16 cellular contexts compared by ENCODE assay signal in genomic region chr5:553874-554273, GRCh38. TPM values are rescaled to one million over a fixed set of nuclear protein-coding genes. Genes with fewer than 3 reads are reported as not detected.
DNase-seq lines count a peak whose midpoint lies in the region; ATAC-seq, FAIRE-seq and TF ChIP-seq lines count a peak whose summit lies in the region.
"Had no signal": no experiment of that assay in that cellular context is flagged by ENCODE, and none has a peak within 500 bp of the region (broad histone marks: within the 10 kb centered on the region; RNA-seq: fewer than 3 reads in every experiment).

No MANE protein-coding gene starts in this region.

- H4K20me1 ChIP-seq in HepG2 (ENCODE audit: insufficient read depth, low read length) = no peaks in the 10 kb centered on the region

- TF ChIP-seq CTCF in BE2C (IDR thresholded peaks at IDR 0.05; ENCODE audit: low read depth, low read length) (no peak), HFFc6 (IDR thresholded peaks at IDR 0.05) (no peak), WTC11 (IDR thresholded peaks at IDR 0.05) (no peak), HepG2 (CRISPR knock-in tag; IDR thresholded peaks at IDR 0.05) (no peak)

- H3K4me1 ChIP-seq in BE2C (no peaks in the 10 kb centered on the region), HepG2 (ENCODE audit: insufficient read depth, low read length) (peaks cover 25% of the 10 kb centered on the region)
- H3K4me1 ChIP-seq: right lobe of liver had no signal

- FAIRE-seq in HepG2 (lab: Jason Lieb, UNC) = no peak
- FAIRE-seq: endothelial cell of umbilical vein had no signal

- intact Hi-C loops in HepG2 (cut with micrococcal nuclease; ENCODE audit: unreplicated experiment) = no loop called here

- H3K27ac Mint-ChIP-seq in HFFc6 (no peak overlapping the region), WTC11 (no peak overlapping the region)
- H3K27ac Mint-ChIP-seq: activated CD8-positive, alpha-beta T cell treated with anti-CD3 and anti-CD28 coated beads, Interleukin-2, amount 10 ng/mL, durations not matched to agents 7 days and 5 days; activated naive CD4-positive, alpha-beta T cell treated with anti-CD3 and anti-CD28 coated beads for 36 hours; natural killer cell had no signal

- no peak overlapping the region for H3K27ac ChIP-seq in HepG2 (ENCODE audit: extremely low read length, insufficient read depth, low read length)
- H3K27ac ChIP-seq: right lobe of liver had no signal

- H3K27me3 Mint-ChIP-seq in HFFc6 (ENCODE audit: insufficient read depth) = peaks cover 15% of the 10 kb centered on the region
- peaks cover 25% of the 10 kb centered on the region for H3K27me3 Mint-ChIP-seq in WTC11 (ENCODE audit: low read depth)

- no peak overlapping the region for H3K4me3 ChIP-seq in BE2C (ENCODE audit: low read depth, low read length)
- no peak overlapping the region for H3K4me3 ChIP-seq in HepG2 (replicated peaks in 1 of 3; ENCODE audit: insufficient read depth in 1 of 3, low read depth in 2 of 3, low read length in 3 of 3)
- H3K4me3 ChIP-seq: right lobe of liver had no signal

- BruUV-seq in HepG2 (replicated peaks; lab: Mats Ljungman, UMichigan) = no TSS peak

- no peaks in the 10 kb centered on the region for H3K79me2 ChIP-seq in HepG2 (ENCODE audit: insufficient read depth, low read length)

- ATAC-seq in WTC11 = peak; percentile 55
- ATAC-seq in HepG2 = peak; percentile 11; the same call in 1 of the 3 replicates
- no peak for ATAC-seq in HG03439 (IDR thresholded peaks at IDR 0.05; ENCODE audit: unreplicated experiment)
- ATAC-seq: activated CD8-positive, alpha-beta T cell treated with anti-CD3 and anti-CD28 coated beads, Interleukin-2, amount 10 ng/mL, durations not matched to agents 7 days and 5 days; natural killer cell; stimulated activated naive CD8-positive, alpha-beta T cell treated with anti-CD3 and anti-CD28 coated beads, Interleukin-15, Interleukin-2, amounts not matched to agents 100 U/mL and 50 U/mL, for 24 hours had no signal

- in situ Hi-C loops in HepG2 (cut with HindIII; ENCODE audit: extremely low pct_ligation_motif_present, low pct_unique_long_range_greater_than_20kb) = no loop called here

- H3K9me3 Mint-ChIP-seq in HFFc6 (no peaks in the 10 kb centered on the region; the same call in 1 of the 2 replicates), WTC11 (peaks cover 13% of the 10 kb centered on the region)
- H3K9me3 Mint-ChIP-seq: natural killer cell had no signal

- TF ChIP-seq POLR2A in HepG2 (IDR thresholded peaks at IDR 0.05; ENCODE audit: insufficient read depth in 1 of 2, low read depth in 2 of 2, low read length in 2 of 2) = no peak

- H2AFZ ChIP-seq in HepG2 (ENCODE audit: low read length) = no peak overlapping the region

- TF ChIP-seq EP300 in HepG2 (IDR thresholded peaks at IDR 0.05; ENCODE audit: low read depth in 2 of 2, low read length in 2 of 2) (no peak), HepG2 (CRISPR knock-in tag; IDR thresholded peaks at IDR 0.05; ENCODE audit: borderline replicate concordance) (no peak)

- no peaks in the 10 kb centered on the region for H3K9me3 ChIP-seq in BE2C
- H3K9me3 ChIP-seq in HepG2 (ENCODE audit: low read length) = no peaks in the 10 kb centered on the region
- H3K9me3 ChIP-seq: right lobe of liver had no signal

- H3K4me2 ChIP-seq in HepG2 (ENCODE audit: low read depth, low read length) = no peak overlapping the region

- H3K4me3 Mint-ChIP-seq in HFFc6 (no peak overlapping the region), WTC11 (no peak overlapping the region)
- H3K4me3 Mint-ChIP-seq: activated CD8-positive, alpha-beta T cell treated with anti-CD3 and anti-CD28 coated beads, Interleukin-2, amount 10 ng/mL, durations not matched to agents 7 days and 5 days; activated naive CD4-positive, alpha-beta T cell treated with anti-CD3 and anti-CD28 coated beads for 36 hours; natural killer cell had no signal

- CTCF ChIA-PET in WTC11 (lab: Charles Lee) (no interaction called here), HepG2 (lab: Yijun Ruan, JAX; ENCODE audit: low intra/inter-chr PET ratio, low total read pairs) (no interaction called here)

- DNase-seq in BE2C (peak; percentile 4), HFFc6 (peak; percentile 6), WTC11 (ENCODE audit: low spot score) (no peak), HepG2 (ENCODE audit: low spot score) (no peak), NCI-H2171 treated with DMSO at 0.1 percent for 48 hours (lab: John Stamatoyannopoulos, UW) (no peak), NCI-H2081 treated with DMSO at 0.1 percent for 48 hours (lab: John Stamatoyannopoulos, UW) (no peak), NCI-H69 (lab: John Stamatoyannopoulos, UW) (no peak)
- DNase-seq: activated CD8-positive, alpha-beta T cell treated with anti-CD3 and anti-CD28 coated beads, Interleukin-2, amount 10 ng/mL, durations not matched to agents 7 days and 5 days; activated naive CD4-positive, alpha-beta T cell treated with anti-CD3 and anti-CD28 coated beads for 36 hours; Kasumi-1; natural killer cell; stimulated activated naive CD8-positive, alpha-beta T cell treated with anti-CD3 and anti-CD28 coated beads, Interleukin-15, Interleukin-2, amounts not matched to agents 100 U/mL and 50 U/mL, for 24 hours; T-helper 9 cell had no signal

- 4% methylated on average over 12 of the region's 13 CpGs for WGBS in HepG2 (ENCODE audit: low lambda C conversion rate)

- H3K36me3 ChIP-seq in BE2C (no peaks in the 10 kb centered on the region), HepG2 (replicated peaks in 1 of 2; ENCODE audit: control insufficient read depth in 1 of 2, insufficient read depth in 2 of 2, low read length in 2 of 2) (no peaks in the 10 kb centered on the region)
- H3K36me3 ChIP-seq: right lobe of liver had no signal

- POLR2A ChIA-PET in WTC11 (lab: Charles Lee) (no interaction called here), HepG2 (lab: Yijun Ruan, JAX) (no interaction called here)

- TF ChIP-seq RAD21 in HepG2 (CRISPR knock-in tag; IDR thresholded peaks at IDR 0.05) = no peak

- H3K4me1 Mint-ChIP-seq in HFFc6 (ENCODE audit: low read depth) = no peaks in the 10 kb centered on the region
- peaks cover 5% of the 10 kb centered on the region; the same call in 1 of the 2 replicates for H3K4me1 Mint-ChIP-seq in WTC11
- H3K4me1 Mint-ChIP-seq: natural killer cell had no signal

- no peak overlapping the region for H3K9ac ChIP-seq in HepG2 (ENCODE audit: insufficient read depth, low read depth, low read length)

- H3K27me3 ChIP-seq in BE2C (peaks cover 4% of the 10 kb centered on the region; the same call in 1 of the 2 replicates), HepG2 (ENCODE audit: control insufficient read depth in 1 of 2, insufficient read depth in 2 of 2, low read length in 2 of 2) (peaks cover 3 to 18% of the 10 kb centered on the region in 2 experiments; a peak in 4 of 5 replicates)
- H3K27me3 ChIP-seq: right lobe of liver had no signal

- H3K36me3 Mint-ChIP-seq in HFFc6 (ENCODE audit: low read depth) = no peaks in the 10 kb centered on the region
- no peaks in the 10 kb centered on the region for H3K36me3 Mint-ChIP-seq in WTC11
- H3K36me3 Mint-ChIP-seq: natural killer cell had no signal

RNA-seq across cellular contexts. Expression of gene SLC9A3, which starts 29.6 kb away (rescaled TPM):
- polyA plus RNA-seq in BE2C (2012; ENCODE audit: insufficient read depth, insufficient read length, low read depth) = 2.3 TPM
- under 1 TPM; 0.63 to 1.00 (median 0.74) TPM for total RNA-seq in HFFc6 (2021; fragmentation: NEBNext Ultra II Directional; extraction: Animal tissue kit (Norgen Biotek cat#: 25700))
- total RNA-seq in WTC11 (2021) (1.2 to 1.7 TPM (median 1.6 TPM) in 3 replicates), HepG2 (2016; rRNA removed; fragmentation: Illumina TruSeq; extraction: Trizol) (1.2 and 1.8 TPM in 2 replicates)
- total RNA-seq in HepG2 (2016; cell fraction: cytosol; rRNA removed; fragmentation: Illumina TruSeq; extraction: Trizol; ENCODE audit: low read depth) = 0.30 and 0.35 TPM in 2 replicates
- total RNA-seq in HepG2 (2016; cell fraction: insoluble cytoplasmic fraction; rRNA removed; fragmentation: Illumina TruSeq; extraction: Trizol) = 1.3 and 1.6 TPM in 2 replicates
- 1.5 and 1.9 TPM in 2 replicates for total RNA-seq in HepG2 (2016; cell fraction: membrane; rRNA removed; fragmentation: Illumina TruSeq; extraction: Trizol)
- 1.1 and 1.2 TPM in 2 replicates for total RNA-seq in HepG2 (2016; cell fraction: nucleus; rRNA removed; fragmentation: Illumina TruSeq; extraction: Trizol)
- polyA plus RNA-seq in HepG2 (2011; rRNA removed) = 1.5 and 1.9 TPM in 2 replicates
- polyA plus RNA-seq in HepG2 (2011; cell fraction: cytosol; rRNA removed) = 1.4 TPM in 2 replicates
- polyA plus RNA-seq in HepG2 (2011; cell fraction: nucleus; rRNA removed) = 2.2 and 2.4 TPM in 2 replicates
- 1.1 and 1.4 TPM in 2 replicates for polyA plus RNA-seq in HepG2 (2012)
- 0.37 and 0.43 TPM in 2 replicates for polyA plus RNA-seq in HepG2 (2016; cell fraction: cytosol; fragmentation: Illumina TruSeq; extraction: Trizol; ENCODE audit: low read depth)
- polyA plus RNA-seq in HepG2 (2016; cell fraction: insoluble cytoplasmic fraction; fragmentation: Illumina TruSeq; extraction: Trizol; ENCODE audit: low read depth) = 1.7 and 1.8 TPM in 2 replicates
- 1.4 and 1.6 TPM in 2 replicates for polyA plus RNA-seq in HepG2 (2016; cell fraction: membrane; fragmentation: Illumina TruSeq; extraction: Trizol; ENCODE audit: low read depth)
- polyA plus RNA-seq in HepG2 (2016; cell fraction: nucleus; fragmentation: Illumina TruSeq; extraction: Trizol; ENCODE audit: insufficient read depth, low read depth) = 1.9 and 2.4 TPM in 2 replicates
- 0.76 and 1.0 TPM in 2 replicates for polyA minus RNA-seq in HepG2 (2011; rRNA and poly(A)+ RNA removed; ENCODE audit: low replicate concordance)
- polyA minus RNA-seq in HepG2 (2011; cell fraction: cytosol; rRNA and poly(A)+ RNA removed) = 0.35 and 0.49 TPM in 2 replicates
- polyA minus RNA-seq in HepG2 (2011; cell fraction: nucleus; rRNA and poly(A)+ RNA removed) = 0.99 and 1.0 TPM in 2 replicates

RNA-seq across cellular contexts. Expression of gene CEP72, which starts 58.3 kb away (rescaled TPM):
- 5.6 TPM for polyA plus RNA-seq in BE2C (2012; ENCODE audit: insufficient read depth, insufficient read length, low read depth)
- total RNA-seq in HFFc6 (2021; fragmentation: NEBNext Ultra II Directional; extraction: Animal tissue kit (Norgen Biotek cat#: 25700)) = 1 to 10 TPM; 2.9 to 5.0 (median 4.0) TPM
- 26.6 to 29.9 TPM (median 29.2 TPM) in 3 replicates for total RNA-seq in WTC11 (2021)
- 8.1 and 9.4 TPM in 2 replicates for total RNA-seq in HepG2 (2016; rRNA removed; fragmentation: Illumina TruSeq; extraction: Trizol)
- total RNA-seq in HepG2 (2016; cell fraction: cytosol; rRNA removed; fragmentation: Illumina TruSeq; extraction: Trizol; ENCODE audit: low read depth) = 11.3 and 14.4 TPM in 2 replicates
- total RNA-seq in HepG2 (2016; cell fraction: insoluble cytoplasmic fraction; rRNA removed; fragmentation: Illumina TruSeq; extraction: Trizol) = 6.5 and 9.1 TPM in 2 replicates
- total RNA-seq in HepG2 (2016; cell fraction: membrane; rRNA removed; fragmentation: Illumina TruSeq; extraction: Trizol) = 6.6 and 7.9 TPM in 2 replicates
- 11.4 and 12.2 TPM in 2 replicates for total RNA-seq in HepG2 (2016; cell fraction: nucleus; rRNA removed; fragmentation: Illumina TruSeq; extraction: Trizol)
- polyA plus RNA-seq in HepG2 (2011; rRNA removed) = 3.4 and 4.4 TPM in 2 replicates
- polyA plus RNA-seq in HepG2 (2011; cell fraction: cytosol; rRNA removed) = 1.9 and 3.9 TPM in 2 replicates
- polyA plus RNA-seq in HepG2 (2011; cell fraction: nucleus; rRNA removed) = 8.5 and 11.6 TPM in 2 replicates
- polyA plus RNA-seq in HepG2 (2012) = 1.8 and 3.2 TPM in 2 replicates
- 0.64 and 0.84 TPM in 2 replicates for polyA plus RNA-seq in HepG2 (2016; cell fraction: cytosol; fragmentation: Illumina TruSeq; extraction: Trizol; ENCODE audit: low read depth)
- 6.3 and 7.6 TPM in 2 replicates for polyA plus RNA-seq in HepG2 (2016; cell fraction: insoluble cytoplasmic fraction; fragmentation: Illumina TruSeq; extraction: Trizol; ENCODE audit: low read depth)
- 1.9 and 2.0 TPM in 2 replicates for polyA plus RNA-seq in HepG2 (2016; cell fraction: membrane; fragmentation: Illumina TruSeq; extraction: Trizol; ENCODE audit: low read depth)
- polyA plus RNA-seq in HepG2 (2016; cell fraction: nucleus; fragmentation: Illumina TruSeq; extraction: Trizol; ENCODE audit: insufficient read depth, low read depth) = 17.4 and 20.5 TPM in 2 replicates
- polyA minus RNA-seq in HepG2 (2011; rRNA and poly(A)+ RNA removed; ENCODE audit: low replicate concordance) = 15.4 and 136 TPM in 2 replicates
- 3.4 and 4.0 TPM in 2 replicates for polyA minus RNA-seq in HepG2 (2011; cell fraction: cytosol; rRNA and poly(A)+ RNA removed)
- 13.1 and 17.0 TPM in 2 replicates for polyA minus RNA-seq in HepG2 (2011; cell fraction: nucleus; rRNA and poly(A)+ RNA removed)

Comparison
In these comparisons a context has a peak if more than half of its experiments do, and no peak if none do; other contexts are left out.
1. DNase-seq: peak in BE2C (single experiment) and HFFc6 (single experiment); none in WTC11 (single experiment), HepG2 (single experiment), NCI-H2171 treated with DMSO at 0.1 percent for 48 hours (single experiment), NCI-H2081 treated with DMSO at 0.1 percent for 48 hours (single experiment) and NCI-H69 (single experiment).